ENCODE assay signal across 8 cellular contexts in the genomic region with DNA sequence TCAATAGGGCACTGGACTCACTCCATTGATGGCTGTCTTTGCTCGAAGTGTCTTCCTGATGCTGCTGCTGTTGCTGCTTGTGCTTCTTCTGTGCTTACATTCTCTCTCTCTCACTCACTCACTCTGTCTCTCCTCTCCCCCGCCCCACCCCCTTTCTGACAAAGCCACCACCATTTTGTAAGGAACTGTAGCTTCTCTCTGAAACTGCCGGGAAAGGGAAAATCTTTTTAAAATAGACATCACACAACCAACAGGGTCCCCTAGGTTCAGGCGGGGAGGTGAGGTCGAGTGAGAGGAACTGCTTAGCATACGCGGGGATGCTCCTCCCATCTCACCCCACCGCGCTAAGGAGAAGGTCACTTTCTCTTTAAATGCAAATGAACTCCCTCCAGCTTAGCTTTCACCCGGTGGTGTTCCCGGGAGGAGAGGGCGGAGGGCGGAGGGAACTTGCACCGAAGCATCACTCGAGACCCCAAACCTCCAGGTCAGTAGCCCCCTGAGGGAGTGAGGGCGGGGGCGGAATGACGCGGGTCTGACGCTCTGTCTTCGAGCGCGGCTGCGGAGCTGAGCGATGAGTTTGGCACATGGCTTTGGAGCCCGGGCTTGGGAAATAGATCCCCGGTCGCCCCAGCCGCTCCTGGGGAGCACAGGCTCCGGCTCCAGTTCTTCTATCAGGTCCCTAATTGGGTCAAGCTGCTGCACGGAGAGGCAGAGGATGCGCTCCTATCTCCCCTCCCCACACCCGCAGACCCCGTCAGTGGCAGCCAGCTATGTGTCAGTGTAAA. TPM values are rescaled to one million over a fixed set of nuclear protein-coding genes. Genes with fewer than 3 reads are reported as not detected.
DNase-seq lines count a peak whose midpoint lies in the region; ATAC-seq, FAIRE-seq and TF ChIP-seq lines count a peak whose summit lies in the region.

CCDC28B (plus strand) TSS at position 370 of the 785 bp plus-strand sequence. CDS start 1,341 bp downstream, outside the sequence.

- TF ChIP-seq EP300 in HepG2 (IDR thresholded peaks at IDR 0.05; ENCODE audit: low read depth in 2 of 2, low read length in 2 of 2) (no peak), HepG2 (CRISPR knock-in tag; IDR thresholded peaks at IDR 0.05; ENCODE audit: borderline replicate concordance) (0 out of 2 replicates have a peak, but pooled peaks have one; percentile 22)

- ATAC-seq in HepG2 (peak; percentile 42), GM19324 (IDR thresholded peaks at IDR 0.05; ENCODE audit: low FRiP score, unreplicated experiment) (no peak)

- no peak for TF ChIP-seq POLR2A in HepG2 (IDR thresholded peaks at IDR 0.05; ENCODE audit: insufficient read depth in 1 of 2, low read depth in 2 of 2, low read length in 2 of 2)

- H2AK5ac ChIP-seq in H9 (ENCODE audit: insufficient read length, low read length): no peak within 1 kb of the TSS

- H3K9me3 ChIP-seq in BLaER1 treated with 17β-estradiol and CSF1 and Interleukin-3, amounts not matched to agents 10 nM and 100 nM (replicated peaks in 1 of 11): no peaks in the 10 kb centered on the region
- H3K9me3 ChIP-seq in H9 (ENCODE audit: control insufficient read depth, low read depth, low read length): no peaks in the 10 kb centered on the region
- H3K9me3 ChIP-seq in duodenal mucosa (ENCODE audit: control insufficient read depth in 1 of 2, low read length in 2 of 2): no peaks in the 10 kb centered on the region
- no peaks in the 10 kb centered on the region for H3K9me3 ChIP-seq in HepG2 (ENCODE audit: low read length)

- no peaks in the 10 kb centered on the region for H3K9me3 Mint-ChIP-seq in H9

- peak within 1 kb of the TSS; percentile 69 to 81 for H3K4me3 Mint-ChIP-seq in H9

- no peak within 1 kb of the TSS for H3K4ac ChIP-seq in H9 (ENCODE audit: low read depth, low read length)

- H3K14ac ChIP-seq in H9 (ENCODE audit: insufficient read depth, low read length): peak within 1 kb of the TSS; percentile 21

- H4K8ac ChIP-seq in H9 (replicated peaks; ENCODE audit: insufficient read length, low read depth, low read length): no peak within 1 kb of the TSS

- in situ Hi-C loops in HepG2 (cut with HindIII; ENCODE audit: extremely low pct_ligation_motif_present, low pct_unique_long_range_greater_than_20kb): no loop called here

- no peak within 1 kb of the TSS for H3T11ph ChIP-seq in H9 (ENCODE audit: low read length)

- peak within 1 kb of the TSS; percentile 54 to 73 (median 70) for H3K4me3 ChIP-seq in BLaER1 treated with 17β-estradiol and CSF1 and Interleukin-3, amounts not matched to agents 10 nM and 100 nM
- H3K4me3 ChIP-seq in duodenal mucosa (ENCODE audit: low read depth in 1 of 2, low read length in 2 of 2) (peak within 1 kb of the TSS; percentile 57 to 82), HepG2 (replicated peaks in 1 of 3; ENCODE audit: insufficient read depth in 1 of 3, low read depth in 2 of 3, low read length in 3 of 3) (peak within 1 kb of the TSS; percentile 64 to 72 (median 65))

- FAIRE-seq in HepG2 (lab: Jason Lieb, UNC): no peak

- H3K27me3 ChIP-seq in BLaER1 treated with 17β-estradiol and CSF1 and Interleukin-3, amounts not matched to agents 10 nM and 100 nM: no peaks in the 10 kb centered on the region
- H3K27me3 ChIP-seq in H9 (ENCODE audit: insufficient read depth, low read length) (no peaks in the 10 kb centered on the region; the same call in 1 of the 2 replicates), duodenal mucosa (ENCODE audit: control insufficient read depth in 1 of 2, insufficient read depth in 2 of 2, low read length in 2 of 2) (no peaks in the 10 kb centered on the region), HepG2 (ENCODE audit: control insufficient read depth in 1 of 2, insufficient read depth in 2 of 2, low read length in 2 of 2) (no peaks in the 10 kb centered on the region)

- peak within 1 kb of the TSS; percentile 52 to 79 (median 75); a peak in 21 of 22 replicates for H3K9ac ChIP-seq in BLaER1 treated with 17β-estradiol and CSF1 and Interleukin-3, amounts not matched to agents 10 nM and 100 nM
- H3K9ac ChIP-seq in H9 (ENCODE audit: extremely low read depth, insufficient read length, low read length) (no peak within 1 kb of the TSS), duodenal mucosa (ENCODE audit: low read depth in 1 of 2, low read length in 2 of 2) (peak within 1 kb of the TSS; percentile 36 to 66), HepG2 (ENCODE audit: insufficient read depth, low read depth, low read length) (peak within 1 kb of the TSS; percentile 45)

- no peak within 1 kb of the TSS for H3K56ac ChIP-seq in H9 (ENCODE audit: insufficient read length, low read depth, low read length)

- no peak for TF ChIP-seq CTCF in H9 (conservative IDR thresholded peaks at IDR 0.05)
- no peak for TF ChIP-seq CTCF in HepG2 (CRISPR knock-in tag; IDR thresholded peaks at IDR 0.05)

- no peak within 1 kb of the TSS for H2BK12ac ChIP-seq in H9 (ENCODE audit: insufficient read length, low read depth, low read length)

- H3K79me1 ChIP-seq in H9 (ENCODE audit: insufficient read depth, low read depth, low read length, poor library complexity, severe bottlenecking): no peaks in the 10 kb centered on the region

- H3K36me3 ChIP-seq in BLaER1 treated with 17β-estradiol and CSF1 and Interleukin-3, amounts not matched to agents 10 nM and 100 nM: peaks cover 28 to 44% (median 33%) of the 10 kb centered on the region in 11 experiments
- H3K36me3 ChIP-seq in duodenal mucosa (ENCODE audit: control insufficient read depth in 1 of 2, insufficient read depth in 2 of 2, low read length in 2 of 2) (peaks cover 21 to 29% of the 10 kb centered on the region in 2 donors), HepG2 (replicated peaks in 1 of 2; ENCODE audit: control insufficient read depth in 1 of 2, insufficient read depth in 2 of 2, low read length in 2 of 2) (peaks cover 6 to 19% of the 10 kb centered on the region in 2 experiments)

- no peak for TF ChIP-seq RAD21 in HepG2 (CRISPR knock-in tag; IDR thresholded peaks at IDR 0.05)

- peaks cover 27 to 63% (median 56%) of the 10 kb centered on the region in 10 experiments for H3K4me1 ChIP-seq in BLaER1 treated with 17β-estradiol and CSF1 and Interleukin-3, amounts not matched to agents 10 nM and 100 nM
- H3K4me1 ChIP-seq in H9 (ENCODE audit: insufficient read depth, low read length): no peaks in the 10 kb centered on the region; the same call in 1 of the 2 replicates
- H3K4me1 ChIP-seq in duodenal mucosa (ENCODE audit: control insufficient read depth in 1 of 2, insufficient read depth in 2 of 2, low read length in 2 of 2): peaks cover 10 to 26% of the 10 kb centered on the region in 2 donors
- H3K4me1 ChIP-seq in HepG2 (ENCODE audit: insufficient read depth, low read length): peaks cover 20% of the 10 kb centered on the region

- intact Hi-C loops in HepG2 (cut with micrococcal nuclease; ENCODE audit: unreplicated experiment): no loop called here

- H4K20me1 ChIP-seq in BLaER1 treated with 17β-estradiol and CSF1 and Interleukin-3, amounts not matched to agents 10 nM and 100 nM: peaks cover 1 to 47% (median 36%) of the 10 kb centered on the region in 11 experiments; a peak in 21 of 22 replicates
- H4K20me1 ChIP-seq in H9 (ENCODE audit: control insufficient read depth, insufficient read depth, insufficient read length): no peaks in the 10 kb centered on the region
- no peaks in the 10 kb centered on the region for H4K20me1 ChIP-seq in HepG2 (ENCODE audit: insufficient read depth, low read length)

- H3K79me2 ChIP-seq in H9 (ENCODE audit: insufficient read depth, low read length) (no peaks in the 10 kb centered on the region), HepG2 (ENCODE audit: insufficient read depth, low read length) (no peaks in the 10 kb centered on the region)

- H3K27ac ChIP-seq in BLaER1 treated with 17β-estradiol and CSF1 and Interleukin-3, amounts not matched to agents 10 nM and 100 nM: peak within 1 kb of the TSS in 10 of 11 experiments; percentile 53 to 73 (median 67); a peak in 20 of 22 replicates
- H3K27ac ChIP-seq in H9 (ENCODE audit: insufficient read length, low read depth, low read length) (no peak within 1 kb of the TSS), duodenal mucosa (ENCODE audit: low read depth, low read length) (peak within 1 kb of the TSS; percentile 56), HepG2 (ENCODE audit: extremely low read length, insufficient read depth, low read length) (no peak within 1 kb of the TSS)

- no peak within 1 kb of the TSS for H2BK120ac ChIP-seq in H9 (ENCODE audit: low read depth, low read length, poor library complexity, severe bottlenecking)

- no peak within 1 kb of the TSS for H4K91ac ChIP-seq in H9 (ENCODE audit: insufficient read length, low read depth, low read length)

- no CpG with 5 or more reads among the region's 34 CpGs for WGBS in H9 (ENCODE audit: extremely low coverage, insufficient read length, low lambda C conversion rate)
- 3% methylated on average over 17 of the region's 34 CpGs for WGBS in HepG2 (ENCODE audit: low lambda C conversion rate)

- peaks cover 10 to 31% (median 25%) of the 10 kb centered on the region in 3 experiments; a peak in 6 of 7 replicates for H3K36me3 Mint-ChIP-seq in H9 (ENCODE audit: insufficient read depth in 1 of 3, low read depth in 3 of 3)

- peaks cover 8% of the 10 kb centered on the region for H3K23me2 ChIP-seq in H9 (ENCODE audit: insufficient read length, low read depth, low read length, poor library complexity, severe bottlenecking)

- BruUV-seq in HepG2 (replicated peaks; lab: Mats Ljungman, UMichigan): no TSS peak

- H2BK15ac ChIP-seq in H9 (ENCODE audit: low read depth, low read length): no peak within 1 kb of the TSS

- CTCF ChIA-PET in HepG2 (lab: Yijun Ruan, JAX; ENCODE audit: low intra/inter-chr PET ratio, low total read pairs): no interaction called here

- no peak within 1 kb of the TSS for H3K23ac ChIP-seq in H9 (ENCODE audit: insufficient read length, low read depth, low read length)

- H3K18ac ChIP-seq in H9 (ENCODE audit: insufficient read length, low read depth, low read length): no peak within 1 kb of the TSS

- no peak within 1 kb of the TSS for H2BK20ac ChIP-seq in H9 (ENCODE audit: low read depth, low read length, poor library complexity, severe bottlenecking)

- H2AFZ ChIP-seq in H9 (ENCODE audit: low read length) (no peak within 1 kb of the TSS), HepG2 (ENCODE audit: low read length) (no peak within 1 kb of the TSS)

- H3K27me3 Mint-ChIP-seq in H9 (ENCODE audit: low read depth): peaks cover 11% of the 10 kb centered on the region

- POLR2A ChIA-PET in HepG2 (lab: Yijun Ruan, JAX): interaction anchor here (0.6 to 4.8 kb wide), 13 partner anchors 8 to 194 kb away, joined by 3 to 38 read pairs (median 4); partner anchors contain the start of genes BSDC1, KPNA6, MARCKSL1 and TMEM39B

- peak within 1 kb of the TSS; percentile 57 to 89 (median 76); a peak in 5 of 7 replicates for H3K27ac Mint-ChIP-seq in H9

- peak; percentile 86 for DNase-seq in H9
- DNase-seq in NCI-H526 (lab: John Stamatoyannopoulos, UW): peak; percentile 64 to 83
- peak; percentile 46 to 57 for DNase-seq in activated CD4-positive, alpha-beta T cell treated with anti-CD3 and anti-CD28 coated beads, Interleukin-2, amount 50 U/mL, for 48 hours
- DNase-seq in HepG2 (ENCODE audit: low spot score): no peak
- DNase-seq in stimulated activated CD4-positive, alpha-beta T cell treated with anti-CD3 and anti-CD28 coated beads, Interleukin-2, amount 100 ng/mL, for 48 hours: peak; percentile 36 to 39

- peak within 1 kb of the TSS; percentile 91 to 98 (median 95) for H3K4me2 ChIP-seq in BLaER1 treated with 17β-estradiol and CSF1 and Interleukin-3, amounts not matched to agents 10 nM and 100 nM
- peak within 1 kb of the TSS; percentile 56 for H3K4me2 ChIP-seq in H9 (ENCODE audit: insufficient read depth, insufficient read length, low read length)
- peak within 1 kb of the TSS; percentile 96 for H3K4me2 ChIP-seq in HepG2 (ENCODE audit: low read depth, low read length)

- no peak within 1 kb of the TSS for H4K5ac ChIP-seq in H9 (ENCODE audit: insufficient read length, low read depth, low read length)

- peaks cover 40 to 41% of the 10 kb centered on the region in 2 experiments for H3K4me1 Mint-ChIP-seq in H9

- H2BK5ac ChIP-seq in H9 (ENCODE audit: insufficient read length, low read length): no peak within 1 kb of the TSS

RNA-seq across cellular contexts. Expression of gene CCDC28B, which starts in this region (rescaled TPM):
- total RNA-seq in H9 (2021): 20.7 and 21.3 TPM in 2 replicates
- total RNA-seq in HepG2 (2016; rRNA removed; fragmentation: Illumina TruSeq; extraction: Trizol): 2.8 and 3.5 TPM in 2 replicates
- total RNA-seq in HepG2 (2016; cell fraction: cytosol; rRNA removed; fragmentation: Illumina TruSeq; extraction: Trizol; ENCODE audit: low read depth): 0.53 and 1.1 TPM in 2 replicates
- total RNA-seq in HepG2 (2016; cell fraction: insoluble cytoplasmic fraction; rRNA removed; fragmentation: Illumina TruSeq; extraction: Trizol): 3.1 and 3.8 TPM in 2 replicates
- 1.3 and 1.9 TPM in 2 replicates for total RNA-seq in HepG2 (2016; cell fraction: membrane; rRNA removed; fragmentation: Illumina TruSeq; extraction: Trizol)
- total RNA-seq in HepG2 (2016; cell fraction: nucleus; rRNA removed; fragmentation: Illumina TruSeq; extraction: Trizol): 0.75 and 0.81 TPM in 2 replicates
- 2.6 TPM in 2 replicates for polyA plus RNA-seq in HepG2 (2011; rRNA removed)
- polyA plus RNA-seq in HepG2 (2011; cell fraction: cytosol; rRNA removed): 1.9 and 2.6 TPM in 2 replicates
- 4.6 and 5.6 TPM in 2 replicates for polyA plus RNA-seq in HepG2 (2011; cell fraction: nucleus; rRNA removed)
- polyA plus RNA-seq in HepG2 (2012): 3.4 and 4.3 TPM in 2 replicates
- 0.87 and 1.5 TPM in 2 replicates for polyA plus RNA-seq in HepG2 (2016; cell fraction: cytosol; fragmentation: Illumina TruSeq; extraction: Trizol; ENCODE audit: low read depth)
- 1.5 and 1.7 TPM in 2 replicates for polyA plus RNA-seq in HepG2 (2016; cell fraction: insoluble cytoplasmic fraction; fragmentation: Illumina TruSeq; extraction: Trizol; ENCODE audit: low read depth)
- 0.65 and 0.95 TPM in 2 replicates for polyA plus RNA-seq in HepG2 (2016; cell fraction: membrane; fragmentation: Illumina TruSeq; extraction: Trizol; ENCODE audit: low read depth)
- polyA plus RNA-seq in HepG2 (2016; cell fraction: nucleus; fragmentation: Illumina TruSeq; extraction: Trizol; ENCODE audit: insufficient read depth, low read depth): 1.8 and 2.3 TPM in 2 replicates
- 0.26 and 2.1 TPM in 2 replicates for polyA minus RNA-seq in HepG2 (2011; rRNA and poly(A)+ RNA removed; ENCODE audit: low replicate concordance)
- 0.89 and 1.9 TPM in 2 replicates for polyA minus RNA-seq in HepG2 (2011; cell fraction: cytosol; rRNA and poly(A)+ RNA removed)
- 0.75 and 1.0 TPM in 2 replicates for polyA minus RNA-seq in HepG2 (2011; cell fraction: nucleus; rRNA and poly(A)+ RNA removed)

Comparison
In these comparisons a context has a peak if more than half of its experiments do, and no peak if none do; other contexts are left out.
1. H3K27ac ChIP-seq: peak in BLaER1 treated with 17β-estradiol and CSF1 and Interleukin-3, amounts not matched to agents 10 nM and 100 nM (10 of 11) and duodenal mucosa (single experiment); none in H9 (single experiment) and HepG2 (single experiment).
2. Peak in every context shown above with its lines, with median percentiles within 50 percentile points of each other: H3K4me2 ChIP-seq and H3K4me3 ChIP-seq.